ENCODE assay signal across 7 cellular contexts in genomic region chr10:119079572-119080520, GRCh38. TPM values are rescaled to one million over a fixed set of nuclear protein-coding genes. Genes with fewer than 3 reads are reported as not detected.
DNase-seq lines count a peak whose midpoint lies in the region; ATAC-seq and TF ChIP-seq lines count a peak whose summit lies in the region.

No MANE protein-coding gene starts in this region.

- no peak for TF ChIP-seq EP300 in Ishikawa (IDR thresholded peaks at IDR 0.05; ENCODE audit: borderline replicate concordance)

- H3K36me3 ChIP-seq in kidney epithelial cell (ENCODE audit: control insufficient read depth, insufficient read depth, low read length) = no peaks in the 10 kb centered on the region

- H3K4me3 ChIP-seq in WI38 (ENCODE audit: low read depth, low read length) (peak overlapping the region; percentile 95), kidney epithelial cell (ENCODE audit: low read depth, low read length) (peak overlapping the region; percentile 100)

- CTCF ChIA-PET in GM10248 (lab: Yijun Ruan, JAX) = interaction anchor here (0.7 kb wide), 1 partner anchor 24 kb away, joined by 3 read pairs; the partner anchor contains the start of gene DENND10

- no peak for TF ChIP-seq RAD21 in Ishikawa (IDR thresholded peaks at IDR 0.05; ENCODE audit: low read depth)

- peak overlapping the region; percentile 99 for H3K4me3 Mint-ChIP-seq in central memory CD8-positive, alpha-beta T cell

- POLR2A ChIA-PET in GM10248 (lab: Yijun Ruan, JAX) = interaction anchor here (0.8 kb wide), 1 partner anchor 11 kb away, joined by 3 read pairs; no protein-coding TSS in a partner anchor

- peaks cover 32% of the 10 kb centered on the region for H3K36me3 Mint-ChIP-seq in central memory CD8-positive, alpha-beta T cell (ENCODE audit: insufficient read depth)

- H3K27me3 ChIP-seq in kidney epithelial cell (ENCODE audit: control insufficient read depth, insufficient read depth, low read length) = no peaks in the 10 kb centered on the region

- ATAC-seq in GM21619 (IDR thresholded peaks at IDR 0.05; ENCODE audit: unreplicated experiment) = peak; percentile 52
- ATAC-seq in central memory CD8-positive, alpha-beta T cell (replicated peaks; ENCODE audit: extremely low read depth, poor library complexity, severe bottlenecking) = peak; percentile 64

- H3K9me3 Mint-ChIP-seq in central memory CD8-positive, alpha-beta T cell = no peaks in the 10 kb centered on the region

- peak overlapping the region; percentile 95 for H3K27ac Mint-ChIP-seq in central memory CD8-positive, alpha-beta T cell (ENCODE audit: low read depth)

- H3K27me3 Mint-ChIP-seq in central memory CD8-positive, alpha-beta T cell = no peaks in the 10 kb centered on the region

- TF ChIP-seq CTCF in GM10248 (IDR thresholded peaks at IDR 0.05; ENCODE audit: control extremely low read depth, extremely low read depth, low read depth, missing control alignments) (no peak), WI38 (IDR thresholded peaks at IDR 0.05; ENCODE audit: low read depth, low read length) (no peak), kidney epithelial cell (IDR thresholded peaks at IDR 0.05; ENCODE audit: insufficient read depth, low read length, poor library complexity, severe bottlenecking) (no peak)

- peaks cover 39% of the 10 kb centered on the region for H3K4me1 Mint-ChIP-seq in central memory CD8-positive, alpha-beta T cell

- peak; percentile 89 for DNase-seq in GM10248 (ENCODE audit: extremely low spot score)
- DNase-seq in central memory CD8-positive, alpha-beta T cell (ENCODE audit: low spot score in 2 of 2) = peak; percentile 38 to 42
- no peak for DNase-seq in kidney epithelial cell (ENCODE audit: low read depth)
- DNase-seq in stimulated activated CD4-positive, alpha-beta T cell treated with anti-CD3 and anti-CD28 coated beads, Interleukin-15, amount 100 ng/mL, for 24 hours = peak; percentile 81

TF ChIP-seq in Ishikawa, 13 proteins besides CTCF, POLR2A, EP300 and RAD21:
- TF ChIP-seq NFIC (IDR thresholded peaks at IDR 0.05) (0 out of 2 replicates have a peak, but pooled peaks have one; percentile 5), FOXM1 (IDR thresholded peaks at IDR 0.05; ENCODE audit: borderline replicate concordance, low read depth) (no peak), YY1 (IDR thresholded peaks at IDR 0.05; ENCODE audit: low read depth) (peak; percentile 91), ZBTB7A (IDR thresholded peaks at IDR 0.05; ENCODE audit: low read depth) (no peak), EGR1 (IDR thresholded peaks at IDR 0.05) (peak; percentile 86), TCF12 (IDR thresholded peaks at IDR 0.05; ENCODE audit: low read depth) (0 out of 2 replicates have a peak, but pooled peaks have one; percentile 3), CEBPB (IDR thresholded peaks at IDR 0.05) (no peak), TEAD4 (IDR thresholded peaks at IDR 0.05) (0 out of 2 replicates have a peak, but pooled peaks have one; percentile 19)
- TF ChIP-seq, protein P1, sequence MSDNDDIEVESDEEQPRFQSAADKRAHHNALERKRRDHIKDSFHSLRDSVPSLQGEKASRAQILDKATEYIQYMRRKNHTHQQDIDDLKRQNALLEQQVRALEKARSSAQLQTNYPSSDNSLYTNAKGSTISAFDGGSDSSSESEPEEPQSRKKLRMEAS (IDR thresholded peaks at IDR 0.05) = peak; percentile 63
- TF ChIP-seq, protein P2, sequence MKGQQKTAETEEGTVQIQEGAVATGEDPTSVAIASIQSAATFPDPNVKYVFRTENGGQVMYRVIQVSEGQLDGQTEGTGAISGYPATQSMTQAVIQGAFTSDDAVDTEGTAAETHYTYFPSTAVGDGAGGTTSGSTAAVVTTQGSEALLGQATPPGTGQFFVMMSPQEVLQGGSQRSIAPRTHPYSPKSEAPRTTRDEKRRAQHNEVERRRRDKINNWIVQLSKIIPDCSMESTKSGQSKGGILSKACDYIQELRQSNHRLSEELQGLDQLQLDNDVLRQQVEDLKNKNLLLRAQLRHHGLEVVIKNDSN (IDR thresholded peaks at IDR 0.05) = no peak

RNA-seq across cellular contexts. Expression of gene EIF3A, which starts 0.8 kb away (rescaled TPM):
- 129 and 140 TPM in 2 replicates for total RNA-seq in kidney epithelial cell

RNA-seq across cellular contexts. Expression of gene DENND10, which starts 24.1 kb away (rescaled TPM):
- total RNA-seq in kidney epithelial cell = 58.1 and 78.7 TPM in 2 replicates

RNA-seq across cellular contexts. Expression of gene NANOS1, which starts 50.3 kb away (rescaled TPM):
- total RNA-seq in kidney epithelial cell = 0.88 and 1.6 TPM in 2 replicates
